Comparison of ENCODE assay signal across 13 cellular contexts in genomic region chr14:74852922-74853530, GRCh38. TPM values are rescaled to one million over a fixed set of nuclear protein-coding genes. Genes with fewer than 3 reads are reported as not detected.
DNase-seq lines count a peak whose midpoint lies in the region; ATAC-seq and TF ChIP-seq lines count a peak whose summit lies in the region.
"Had no signal": no experiment of that assay in that cellular context is flagged by ENCODE, and none has a peak within 500 bp of the region (broad histone marks: within the 10 kb centered on the region; RNA-seq: fewer than 3 reads in every experiment).

No MANE protein-coding gene starts in this region.

- H3K4me3 Mint-ChIP-seq in natural killer cell: no peak overlapping the region
- H3K4me3 Mint-ChIP-seq: CD14-positive monocyte; dendritic cell treated with granulocyte-macrophage colony-stimulating factor and Interleukin-4, amounts not matched to agents 40 ng/mL and 50 ng/mL, for 4 days had no signal

- no peak overlapping the region for H3K4me3 ChIP-seq in duodenal mucosa (ENCODE audit: low read depth in 1 of 2, low read length in 2 of 2)
- H3K4me3 ChIP-seq in mucosa of descending colon: no peak overlapping the region
- H3K4me3 ChIP-seq: tibial artery had no signal

- H3K9me3 ChIP-seq in duodenal mucosa (ENCODE audit: control insufficient read depth in 1 of 2, low read length in 2 of 2) (no peaks in the 10 kb centered on the region), mucosa of descending colon (no peaks in the 10 kb centered on the region)
- H3K9me3 ChIP-seq: tibial artery had no signal

- H3K9ac ChIP-seq in duodenal mucosa (ENCODE audit: low read depth in 1 of 2, low read length in 2 of 2): peak overlapping the region in 1 of 2 donors; percentile 22

- H3K9me3 Mint-ChIP-seq in natural killer cell: no peaks in the 10 kb centered on the region
- H3K9me3 Mint-ChIP-seq: CD14-positive monocyte; dendritic cell treated with granulocyte-macrophage colony-stimulating factor and Interleukin-4, amounts not matched to agents 40 ng/mL and 50 ng/mL, for 4 days had no signal

- H3K36me3 ChIP-seq in duodenal mucosa (ENCODE audit: control insufficient read depth in 1 of 2, insufficient read depth in 2 of 2, low read length in 2 of 2): no peaks in the 10 kb centered on the region
- no peaks in the 10 kb centered on the region for H3K36me3 ChIP-seq in mucosa of descending colon (ENCODE audit: low read depth)
- H3K36me3 ChIP-seq: tibial artery had no signal

- ATAC-seq in mucosa of descending colon: peak; percentile 59
- no peak for ATAC-seq in GM19455 (IDR thresholded peaks at IDR 0.05; ENCODE audit: unreplicated experiment)
- no peak for ATAC-seq in natural killer cell
- ATAC-seq in HG03135 (IDR thresholded peaks at IDR 0.05; ENCODE audit: unreplicated experiment): no peak

- no peak for TF ChIP-seq CTCF in mucosa of descending colon (IDR thresholded peaks at IDR 0.05)
- TF ChIP-seq CTCF in natural killer cell (IDR thresholded peaks at IDR 0.05): no peak

- peak overlapping the region; percentile 35 for H3K27ac ChIP-seq in duodenal mucosa (ENCODE audit: low read depth, low read length)
- H3K27ac ChIP-seq: tibial artery had no signal

- H3K36me3 Mint-ChIP-seq in natural killer cell: no peaks in the 10 kb centered on the region
- H3K36me3 Mint-ChIP-seq: CD14-positive monocyte had no signal

- peak overlapping the region in 1 of 2 donors; percentile 27 for H3K27ac Mint-ChIP-seq in natural killer cell
- H3K27ac Mint-ChIP-seq: CD14-positive monocyte; dendritic cell treated with granulocyte-macrophage colony-stimulating factor and Interleukin-4, amounts not matched to agents 40 ng/mL and 50 ng/mL, for 4 days had no signal

- intact Hi-C loops in mucosa of descending colon (cut with DNase I, micrococcal nuclease) (no loop called here), natural killer cell (cut with micrococcal nuclease) (no loop called here)

- peak; percentile 61 for DNase-seq in AG08396 (ENCODE audit: low spot score)
- peak; percentile 51 for DNase-seq in HS-5 (ENCODE audit: low read depth)
- DNase-seq in mucosa of descending colon: no peak
- no peak for DNase-seq in NCI-H2227 (lab: John Stamatoyannopoulos, UW; ENCODE audit: unreplicated experiment)
- DNase-seq in natural killer cell: no peak
- DNase-seq: NCI-H1105 treated with DMSO at 0.1 percent for 48 hours, tibial artery had no signal

- no peaks in the 10 kb centered on the region for H3K27me3 ChIP-seq in duodenal mucosa (ENCODE audit: control insufficient read depth in 1 of 2, insufficient read depth in 2 of 2, low read length in 2 of 2)

- no peaks in the 10 kb centered on the region for H3K27me3 Mint-ChIP-seq in natural killer cell (ENCODE audit: low read depth in 2 of 2)

- H3K4me1 ChIP-seq in duodenal mucosa (ENCODE audit: control insufficient read depth in 1 of 2, insufficient read depth in 2 of 2, low read length in 2 of 2) (peaks cover 17 to 24% of the 10 kb centered on the region in 2 donors), mucosa of descending colon (ENCODE audit: low read depth) (peaks cover 7% of the 10 kb centered on the region)

- peaks cover 0 to 5% of the 10 kb centered on the region in 2 donors for H3K4me1 Mint-ChIP-seq in natural killer cell

RNA-seq across cellular contexts. Expression of gene PROX2, which starts 22.9 kb away (rescaled TPM):
- total RNA-seq in mucosa of descending colon (under 1 TPM in 2 of 3 donors, not detected in 1; 0.07 to 0.09 TPM), natural killer cell (1 to 10 TPM; 5.1 to 7.1 (median 5.7) TPM)
- total RNA-seq: omental fat pad had no signal

RNA-seq across cellular contexts. Expression of gene DLST, which starts 28.7 kb away (rescaled TPM):
- 100 to 1,000 TPM; 106 to 125 (median 121) TPM for total RNA-seq in mucosa of descending colon
- 100 to 1,000 TPM; 161 to 180 (median 163) TPM for total RNA-seq in natural killer cell

Comparison
In these comparisons a context has a peak if more than half of its experiments do, and no peak if none do; other contexts are left out.
1. DNase-seq: peak in AG08396 (single experiment) and HS-5 (single experiment); none in mucosa of descending colon (0 of 3), NCI-H2227 (single experiment) and natural killer cell (single experiment).
2. RNA of gene PROX2, which starts 22.9 kb away (total RNA-seq): 5.1 to 7.1 TPM in natural killer cell; 0.07 to 0.09 TPM in mucosa of descending colon; every median in the first group is over 4 times any median in the second.